Comparison of ENCODE assay signal across 1 cellular context in the genomic region with DNA sequence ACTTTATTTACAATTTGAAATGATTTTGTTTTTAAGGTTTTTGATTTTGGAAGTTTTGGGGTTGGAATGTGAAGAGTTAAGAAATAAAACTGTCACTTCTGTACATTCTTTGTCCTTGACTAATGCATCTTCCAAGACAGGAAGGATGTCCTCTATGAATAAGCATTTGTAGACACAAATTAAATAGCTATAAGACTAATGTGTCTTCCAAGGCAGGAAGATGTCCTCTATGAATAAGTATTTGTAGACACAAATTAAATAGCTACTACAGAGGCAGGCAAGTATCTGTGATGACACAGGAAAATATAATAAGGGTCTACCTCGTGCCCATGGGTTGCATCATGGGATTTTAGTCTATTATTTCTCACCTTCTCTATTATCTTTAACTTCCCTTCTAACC.
TF ChIP-seq lines count a peak whose summit lies in the region.

No MANE protein-coding gene starts in this region.

TF ChIP-seq in SK-N-SH, 30 proteins besides CTCF, POLR2A, EP300 and RAD21:
- peak; percentile 45 for TF ChIP-seq JUND (IDR thresholded peaks at IDR 0.05)
- TF ChIP-seq TCF12 (IDR thresholded peaks at IDR 0.05): peak; percentile 13; the same call in 1 of the 2 replicates
- peak; percentile 47; the same call in 1 of the 2 replicates for TF ChIP-seq FOSL2 (IDR thresholded peaks at IDR 0.05; ENCODE audit: borderline replicate concordance, low read depth)
- TF ChIP-seq, protein P1, sequence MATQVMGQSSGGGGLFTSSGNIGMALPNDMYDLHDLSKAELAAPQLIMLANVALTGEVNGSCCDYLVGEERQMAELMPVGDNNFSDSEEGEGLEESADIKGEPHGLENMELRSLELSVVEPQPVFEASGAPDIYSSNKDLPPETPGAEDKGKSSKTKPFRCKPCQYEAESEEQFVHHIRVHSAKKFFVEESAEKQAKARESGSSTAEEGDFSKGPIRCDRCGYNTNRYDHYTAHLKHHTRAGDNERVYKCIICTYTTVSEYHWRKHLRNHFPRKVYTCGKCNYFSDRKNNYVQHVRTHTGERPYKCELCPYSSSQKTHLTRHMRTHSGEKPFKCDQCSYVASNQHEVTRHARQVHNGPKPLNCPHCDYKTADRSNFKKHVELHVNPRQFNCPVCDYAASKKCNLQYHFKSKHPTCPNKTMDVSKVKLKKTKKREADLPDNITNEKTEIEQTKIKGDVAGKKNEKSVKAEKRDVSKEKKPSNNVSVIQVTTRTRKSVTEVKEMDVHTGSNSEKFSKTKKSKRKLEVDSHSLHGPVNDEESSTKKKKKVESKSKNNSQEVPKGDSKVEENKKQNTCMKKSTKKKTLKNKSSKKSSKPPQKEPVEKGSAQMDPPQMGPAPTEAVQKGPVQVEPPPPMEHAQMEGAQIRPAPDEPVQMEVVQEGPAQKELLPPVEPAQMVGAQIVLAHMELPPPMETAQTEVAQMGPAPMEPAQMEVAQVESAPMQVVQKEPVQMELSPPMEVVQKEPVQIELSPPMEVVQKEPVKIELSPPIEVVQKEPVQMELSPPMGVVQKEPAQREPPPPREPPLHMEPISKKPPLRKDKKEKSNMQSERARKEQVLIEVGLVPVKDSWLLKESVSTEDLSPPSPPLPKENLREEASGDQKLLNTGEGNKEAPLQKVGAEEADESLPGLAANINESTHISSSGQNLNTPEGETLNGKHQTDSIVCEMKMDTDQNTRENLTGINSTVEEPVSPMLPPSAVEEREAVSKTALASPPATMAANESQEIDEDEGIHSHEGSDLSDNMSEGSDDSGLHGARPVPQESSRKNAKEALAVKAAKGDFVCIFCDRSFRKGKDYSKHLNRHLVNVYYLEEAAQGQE (IDR thresholded peaks at IDR 0.05; ENCODE audit: low read depth, low read length): no peak
- no peak for TF ChIP-seq SIN3A (IDR thresholded peaks at IDR 0.05; ENCODE audit: borderline replicate concordance, low read depth, low read length)
- TF ChIP-seq MAX (IDR thresholded peaks at IDR 0.05; ENCODE audit: low read depth): peak; percentile 28; the same call in 1 of the 2 replicates
- no peak for TF ChIP-seq NFIC (IDR thresholded peaks at IDR 0.05; ENCODE audit: borderline replicate concordance)
- TF ChIP-seq CHD2 (IDR thresholded peaks at IDR 0.05; ENCODE audit: low read length, partially characterized antibody): no peak
- TF ChIP-seq, protein P2, sequence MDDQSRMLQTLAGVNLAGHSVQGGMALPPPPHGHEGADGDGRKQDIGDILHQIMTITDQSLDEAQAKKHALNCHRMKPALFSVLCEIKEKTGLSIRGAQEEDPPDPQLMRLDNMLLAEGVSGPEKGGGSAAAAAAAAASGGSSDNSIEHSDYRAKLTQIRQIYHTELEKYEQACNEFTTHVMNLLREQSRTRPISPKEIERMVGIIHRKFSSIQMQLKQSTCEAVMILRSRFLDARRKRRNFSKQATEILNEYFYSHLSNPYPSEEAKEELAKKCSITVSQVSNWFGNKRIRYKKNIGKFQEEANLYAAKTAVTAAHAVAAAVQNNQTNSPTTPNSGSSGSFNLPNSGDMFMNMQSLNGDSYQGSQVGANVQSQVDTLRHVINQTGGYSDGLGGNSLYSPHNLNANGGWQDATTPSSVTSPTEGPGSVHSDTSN (IDR thresholded peaks at IDR 0.05): peak; percentile 66
- TF ChIP-seq ELF1 (IDR thresholded peaks at IDR 0.05): no peak
